Comparison of ENCODE assay signal across 1 cellular context in genomic region chr6:145267076-145267867, GRCh38.
TF ChIP-seq lines count a peak whose summit lies in the region.

No MANE protein-coding gene starts in this region.

TF ChIP-seq in HepG2, 621 proteins besides CTCF, POLR2A, EP300 and RAD21 (continued from another document and continues in another):
- peak; percentile 95 for TF ChIP-seq NFKBIZ (CRISPR knock-in tag; IDR thresholded peaks at IDR 0.05)
- TF ChIP-seq SMAD3 (CRISPR knock-in tag; IDR thresholded peaks at IDR 0.05): peak; percentile 87
- TF ChIP-seq, protein P1, sequence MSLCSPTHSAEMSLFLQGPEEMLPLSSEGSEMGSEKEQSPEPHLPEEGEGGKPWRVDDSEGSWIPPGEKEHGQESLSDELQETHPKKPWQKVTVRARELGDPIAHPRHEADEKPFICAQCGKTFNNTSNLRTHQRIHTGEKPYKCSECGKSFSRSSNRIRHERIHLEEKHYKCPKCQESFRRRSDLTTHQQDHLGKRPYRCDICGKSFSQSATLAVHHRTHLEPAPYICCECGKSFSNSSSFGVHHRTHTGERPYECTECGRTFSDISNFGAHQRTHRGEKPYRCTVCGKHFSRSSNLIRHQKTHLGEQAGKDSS (CRISPR knock-in tag; IDR thresholded peaks at IDR 0.05; ENCODE audit: borderline replicate concordance, low read depth): peak; percentile 90; the same call in 1 of the 2 replicates
- TF ChIP-seq, protein P2, sequence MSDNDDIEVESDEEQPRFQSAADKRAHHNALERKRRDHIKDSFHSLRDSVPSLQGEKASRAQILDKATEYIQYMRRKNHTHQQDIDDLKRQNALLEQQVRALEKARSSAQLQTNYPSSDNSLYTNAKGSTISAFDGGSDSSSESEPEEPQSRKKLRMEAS (IDR thresholded peaks at IDR 0.05): peak; percentile 79
- TF ChIP-seq ZNF143 (CRISPR knock-in tag; IDR thresholded peaks at IDR 0.05): no peak
- peak; percentile 83; the same call in 1 of the 2 replicates for TF ChIP-seq KDM4B (CRISPR knock-in tag; IDR thresholded peaks at IDR 0.05)
- TF ChIP-seq ARNTL (CRISPR knock-in tag; IDR thresholded peaks at IDR 0.05): peak; percentile 85
- TF ChIP-seq IKZF5 (CRISPR knock-in tag; IDR thresholded peaks at IDR 0.05): peak; percentile 99
- TF ChIP-seq ATF7 (IDR thresholded peaks at IDR 0.05): 0 out of 2 replicates have a peak, but pooled peaks have one; percentile 15
- TF ChIP-seq ATF7 (CRISPR knock-in tag; IDR thresholded peaks at IDR 0.05): peak; percentile 62; the same call in 1 of the 2 replicates
- peak; percentile 81 for TF ChIP-seq POLR2G (IDR thresholded peaks at IDR 0.05; ENCODE audit: low read depth, low read length)
- TF ChIP-seq ZBTB42 (CRISPR knock-in tag; IDR thresholded peaks at IDR 0.05): no peak
- TF ChIP-seq ZNF639 (CRISPR knock-in tag; conservative IDR thresholded peaks at IDR 0.05): peak; percentile 86
- TF ChIP-seq, protein P3, sequence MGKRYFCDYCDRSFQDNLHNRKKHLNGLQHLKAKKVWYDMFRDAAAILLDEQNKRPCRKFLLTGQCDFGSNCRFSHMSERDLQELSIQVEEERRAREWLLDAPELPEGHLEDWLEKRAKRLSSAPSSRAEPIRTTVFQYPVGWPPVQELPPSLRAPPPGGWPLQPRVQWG (CRISPR knock-in tag; IDR thresholded peaks at IDR 0.05; ENCODE audit: borderline replicate concordance, low read depth): no peak
- TF ChIP-seq ZNF44 (CRISPR knock-in tag; IDR thresholded peaks at IDR 0.05): no peak
- peak; percentile 39; the same call in 1 of the 2 replicates for TF ChIP-seq POLR2AphosphoS5 (IDR thresholded peaks at IDR 0.05; ENCODE audit: low read depth, low read length)
- no peak for TF ChIP-seq SMAD1 (CRISPR knock-in tag; IDR thresholded peaks at IDR 0.05; ENCODE audit: borderline replicate concordance, low read depth)
- peak; percentile 83; the same call in 1 of the 2 replicates for TF ChIP-seq KLF6 (CRISPR knock-in tag; IDR thresholded peaks at IDR 0.05)
- TF ChIP-seq ZNF670 (CRISPR knock-in tag; IDR thresholded peaks at IDR 0.05; ENCODE audit: borderline replicate concordance): peak; percentile 97
- TF ChIP-seq AGO2 (optimal IDR thresholded peaks at IDR 0.05; ENCODE audit: low read depth, low read length): no peak
- TF ChIP-seq, protein P4, sequence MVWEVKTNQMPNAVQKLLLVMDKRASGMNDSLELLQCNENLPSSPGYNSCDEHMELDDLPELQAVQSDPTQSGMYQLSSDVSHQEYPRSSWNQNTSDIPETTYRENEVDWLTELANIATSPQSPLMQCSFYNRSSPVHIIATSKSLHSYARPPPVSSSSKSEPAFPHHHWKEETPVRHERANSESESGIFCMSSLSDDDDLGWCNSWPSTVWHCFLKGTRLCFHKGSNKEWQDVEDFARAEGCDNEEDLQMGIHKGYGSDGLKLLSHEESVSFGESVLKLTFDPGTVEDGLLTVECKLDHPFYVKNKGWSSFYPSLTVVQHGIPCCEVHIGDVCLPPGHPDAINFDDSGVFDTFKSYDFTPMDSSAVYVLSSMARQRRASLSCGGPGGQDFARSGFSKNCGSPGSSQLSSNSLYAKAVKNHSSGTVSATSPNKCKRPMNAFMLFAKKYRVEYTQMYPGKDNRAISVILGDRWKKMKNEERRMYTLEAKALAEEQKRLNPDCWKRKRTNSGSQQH (CRISPR knock-in tag; IDR thresholded peaks at IDR 0.05; ENCODE audit: low read depth): peak; percentile 76; the same call in 1 of the 2 replicates
- TF ChIP-seq, protein P5, sequence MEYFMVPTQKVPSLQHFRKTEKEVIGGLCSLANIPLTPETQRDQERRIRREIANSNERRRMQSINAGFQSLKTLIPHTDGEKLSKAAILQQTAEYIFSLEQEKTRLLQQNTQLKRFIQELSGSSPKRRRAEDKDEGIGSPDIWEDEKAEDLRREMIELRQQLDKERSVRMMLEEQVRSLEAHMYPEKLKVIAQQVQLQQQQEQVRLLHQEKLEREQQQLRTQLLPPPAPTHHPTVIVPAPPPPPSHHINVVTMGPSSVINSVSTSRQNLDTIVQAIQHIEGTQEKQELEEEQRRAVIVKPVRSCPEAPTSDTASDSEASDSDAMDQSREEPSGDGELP (IDR thresholded peaks at IDR 0.05; ENCODE audit: borderline replicate concordance, low read depth): peak; percentile 82
- peak; percentile 97 for TF ChIP-seq ZNF331 (CRISPR knock-in tag; IDR thresholded peaks at IDR 0.05)
- peak; percentile 77 to 92; a peak in 3 of 4 replicates for TF ChIP-seq NR2F1 (CRISPR knock-in tag; IDR thresholded peaks at IDR 0.05)
- peak; percentile 90 for TF ChIP-seq TEAD3 (CRISPR knock-in tag; optimal IDR thresholded peaks at IDR 0.05; ENCODE audit: borderline replicate concordance)
- peak; percentile 79 for TF ChIP-seq PATZ1 (CRISPR knock-in tag; IDR thresholded peaks at IDR 0.05)
- TF ChIP-seq MIER2 (CRISPR knock-in tag; IDR thresholded peaks at IDR 0.05): peak; percentile 86
- no peak for TF ChIP-seq NFKB2 (CRISPR knock-in tag; IDR thresholded peaks at IDR 0.05; ENCODE audit: borderline replicate concordance)
- TF ChIP-seq ZNF10 (CRISPR knock-in tag; IDR thresholded peaks at IDR 0.05; ENCODE audit: borderline replicate concordance, low read depth): no peak
- peak; percentile 96 for TF ChIP-seq ZNF703 (CRISPR knock-in tag; IDR thresholded peaks at IDR 0.05; ENCODE audit: borderline replicate concordance)
- peak in 1 of 2 experiments; percentile 92; a peak in 2 of 4 replicates for TF ChIP-seq KLF16 (CRISPR knock-in tag; IDR thresholded peaks at IDR 0.05)
- TF ChIP-seq TFE3 (CRISPR knock-in tag; IDR thresholded peaks at IDR 0.05): peak; percentile 72
- TF ChIP-seq THAP7 (CRISPR knock-in tag; IDR thresholded peaks at IDR 0.05): peak; percentile 39; the same call in 1 of the 2 replicates
- TF ChIP-seq ZFP36 (IDR thresholded peaks at IDR 0.05; ENCODE audit: borderline replicate concordance, low read depth, low read length, partially characterized antibody): peak; percentile 93
- TF ChIP-seq ESRRA (CRISPR knock-in tag; IDR thresholded peaks at IDR 0.05; ENCODE audit: low read depth): peak; percentile 70; the same call in 1 of the 2 replicates
- peak; percentile 92; the same call in 1 of the 2 replicates for TF ChIP-seq ZFP36L1 (CRISPR knock-in tag; IDR thresholded peaks at IDR 0.05)
- no peak for TF ChIP-seq TAF15 (IDR thresholded peaks at IDR 0.05; ENCODE audit: low read depth, low read length, poor library complexity, severe bottlenecking)
- TF ChIP-seq UBTF (CRISPR knock-in tag; IDR thresholded peaks at IDR 0.05): peak; percentile 87
- no peak for TF ChIP-seq KDM5A (IDR thresholded peaks at IDR 0.05; ENCODE audit: borderline replicate concordance, low read length)
- TF ChIP-seq ZNF605 (CRISPR knock-in tag; IDR thresholded peaks at IDR 0.05): peak; percentile 96
- no peak; the same call in 1 of the 2 replicates for TF ChIP-seq MTF1 (CRISPR knock-in tag; IDR thresholded peaks at IDR 0.05)
- no peak; the same call in 1 of the 2 replicates for TF ChIP-seq SP140L (CRISPR knock-in tag; IDR thresholded peaks at IDR 0.05; ENCODE audit: borderline replicate concordance)
- TF ChIP-seq MED8 (CRISPR knock-in tag; IDR thresholded peaks at IDR 0.05; ENCODE audit: insufficient replicate concordance): peak; percentile 93
- TF ChIP-seq ZNF160 (CRISPR knock-in tag; IDR thresholded peaks at IDR 0.05): peak; percentile 85; the same call in 1 of the 2 replicates
- TF ChIP-seq GATAD1 (CRISPR knock-in tag; IDR thresholded peaks at IDR 0.05): peak; percentile 63
- TF ChIP-seq, protein P6, sequence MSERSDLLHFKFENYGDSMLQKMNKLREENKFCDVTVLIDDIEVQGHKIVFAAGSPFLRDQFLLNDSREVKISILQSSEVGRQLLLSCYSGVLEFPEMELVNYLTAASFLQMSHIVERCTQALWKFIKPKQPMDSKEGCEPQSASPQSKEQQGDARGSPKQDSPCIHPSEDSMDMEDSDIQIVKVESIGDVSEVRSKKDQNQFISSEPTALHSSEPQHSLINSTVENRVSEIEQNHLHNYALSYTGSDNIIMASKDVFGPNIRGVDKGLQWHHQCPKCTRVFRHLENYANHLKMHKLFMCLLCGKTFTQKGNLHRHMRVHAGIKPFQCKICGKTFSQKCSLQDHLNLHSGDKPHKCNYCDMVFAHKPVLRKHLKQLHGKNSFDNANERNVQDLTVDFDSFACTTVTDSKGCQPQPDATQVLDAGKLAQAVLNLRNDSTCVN (CRISPR knock-in tag; IDR thresholded peaks at IDR 0.05; ENCODE audit: borderline replicate concordance): peak; percentile 99
- no peak for TF ChIP-seq ZNF720 (CRISPR knock-in tag; IDR thresholded peaks at IDR 0.05)
- no peak for TF ChIP-seq FIP1L1 (IDR thresholded peaks at IDR 0.05; ENCODE audit: borderline replicate concordance, insufficient read depth, low read depth, low read length)
- no peak for TF ChIP-seq SMAD9 (CRISPR knock-in tag; IDR thresholded peaks at IDR 0.05)
- peak; percentile 97 for TF ChIP-seq ZNF792 (CRISPR knock-in tag; IDR thresholded peaks at IDR 0.05)
- no peak for TF ChIP-seq SNRNP70 (IDR thresholded peaks at IDR 0.05; ENCODE audit: low read depth, low read length)
- TF ChIP-seq PLSCR1 (CRISPR knock-in tag; IDR thresholded peaks at IDR 0.05; ENCODE audit: borderline replicate concordance): no peak
